Comparison of ENCODE assay signal across 1 cellular context in the genomic region with DNA sequence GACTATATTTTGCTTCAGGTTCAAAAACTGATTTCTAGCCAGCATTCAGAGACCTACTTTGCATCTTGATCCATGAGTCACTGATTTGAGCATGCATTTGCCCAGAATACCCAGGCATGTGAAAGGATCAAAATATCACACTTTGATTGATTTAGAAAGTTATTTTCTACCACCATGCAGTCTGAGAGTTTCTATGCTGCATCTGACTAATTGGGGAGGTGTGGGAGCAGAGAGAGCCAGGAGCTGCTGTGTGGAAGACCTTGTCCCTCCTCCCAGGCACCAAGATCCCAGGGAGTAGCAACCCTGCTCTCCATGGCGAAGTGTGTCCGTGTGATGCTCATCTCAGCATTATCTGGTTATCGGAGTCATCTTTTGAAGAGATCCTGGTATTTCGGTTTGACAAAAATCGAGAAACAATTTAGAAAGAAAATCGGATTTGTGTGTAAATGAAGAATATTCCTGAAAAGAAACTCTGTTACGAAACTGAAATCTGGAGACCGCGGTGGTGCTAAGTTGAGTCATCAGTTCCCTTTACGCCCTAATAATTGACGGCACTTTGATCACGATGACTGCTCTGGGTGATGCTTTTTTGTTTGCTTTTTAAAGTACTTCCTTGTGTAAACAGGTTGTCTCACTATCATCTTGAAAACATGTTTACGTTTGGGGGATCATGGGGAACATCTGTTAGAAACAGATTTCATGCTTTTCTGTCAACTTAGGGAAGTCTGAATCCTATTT.
TF ChIP-seq lines count a peak whose summit lies in the region.

No MANE protein-coding gene starts in this region.

TF ChIP-seq in K562, 482 proteins besides CTCF, POLR2A, EP300 and RAD21 (continued from another document and continues in another):
- TF ChIP-seq, protein P1, sequence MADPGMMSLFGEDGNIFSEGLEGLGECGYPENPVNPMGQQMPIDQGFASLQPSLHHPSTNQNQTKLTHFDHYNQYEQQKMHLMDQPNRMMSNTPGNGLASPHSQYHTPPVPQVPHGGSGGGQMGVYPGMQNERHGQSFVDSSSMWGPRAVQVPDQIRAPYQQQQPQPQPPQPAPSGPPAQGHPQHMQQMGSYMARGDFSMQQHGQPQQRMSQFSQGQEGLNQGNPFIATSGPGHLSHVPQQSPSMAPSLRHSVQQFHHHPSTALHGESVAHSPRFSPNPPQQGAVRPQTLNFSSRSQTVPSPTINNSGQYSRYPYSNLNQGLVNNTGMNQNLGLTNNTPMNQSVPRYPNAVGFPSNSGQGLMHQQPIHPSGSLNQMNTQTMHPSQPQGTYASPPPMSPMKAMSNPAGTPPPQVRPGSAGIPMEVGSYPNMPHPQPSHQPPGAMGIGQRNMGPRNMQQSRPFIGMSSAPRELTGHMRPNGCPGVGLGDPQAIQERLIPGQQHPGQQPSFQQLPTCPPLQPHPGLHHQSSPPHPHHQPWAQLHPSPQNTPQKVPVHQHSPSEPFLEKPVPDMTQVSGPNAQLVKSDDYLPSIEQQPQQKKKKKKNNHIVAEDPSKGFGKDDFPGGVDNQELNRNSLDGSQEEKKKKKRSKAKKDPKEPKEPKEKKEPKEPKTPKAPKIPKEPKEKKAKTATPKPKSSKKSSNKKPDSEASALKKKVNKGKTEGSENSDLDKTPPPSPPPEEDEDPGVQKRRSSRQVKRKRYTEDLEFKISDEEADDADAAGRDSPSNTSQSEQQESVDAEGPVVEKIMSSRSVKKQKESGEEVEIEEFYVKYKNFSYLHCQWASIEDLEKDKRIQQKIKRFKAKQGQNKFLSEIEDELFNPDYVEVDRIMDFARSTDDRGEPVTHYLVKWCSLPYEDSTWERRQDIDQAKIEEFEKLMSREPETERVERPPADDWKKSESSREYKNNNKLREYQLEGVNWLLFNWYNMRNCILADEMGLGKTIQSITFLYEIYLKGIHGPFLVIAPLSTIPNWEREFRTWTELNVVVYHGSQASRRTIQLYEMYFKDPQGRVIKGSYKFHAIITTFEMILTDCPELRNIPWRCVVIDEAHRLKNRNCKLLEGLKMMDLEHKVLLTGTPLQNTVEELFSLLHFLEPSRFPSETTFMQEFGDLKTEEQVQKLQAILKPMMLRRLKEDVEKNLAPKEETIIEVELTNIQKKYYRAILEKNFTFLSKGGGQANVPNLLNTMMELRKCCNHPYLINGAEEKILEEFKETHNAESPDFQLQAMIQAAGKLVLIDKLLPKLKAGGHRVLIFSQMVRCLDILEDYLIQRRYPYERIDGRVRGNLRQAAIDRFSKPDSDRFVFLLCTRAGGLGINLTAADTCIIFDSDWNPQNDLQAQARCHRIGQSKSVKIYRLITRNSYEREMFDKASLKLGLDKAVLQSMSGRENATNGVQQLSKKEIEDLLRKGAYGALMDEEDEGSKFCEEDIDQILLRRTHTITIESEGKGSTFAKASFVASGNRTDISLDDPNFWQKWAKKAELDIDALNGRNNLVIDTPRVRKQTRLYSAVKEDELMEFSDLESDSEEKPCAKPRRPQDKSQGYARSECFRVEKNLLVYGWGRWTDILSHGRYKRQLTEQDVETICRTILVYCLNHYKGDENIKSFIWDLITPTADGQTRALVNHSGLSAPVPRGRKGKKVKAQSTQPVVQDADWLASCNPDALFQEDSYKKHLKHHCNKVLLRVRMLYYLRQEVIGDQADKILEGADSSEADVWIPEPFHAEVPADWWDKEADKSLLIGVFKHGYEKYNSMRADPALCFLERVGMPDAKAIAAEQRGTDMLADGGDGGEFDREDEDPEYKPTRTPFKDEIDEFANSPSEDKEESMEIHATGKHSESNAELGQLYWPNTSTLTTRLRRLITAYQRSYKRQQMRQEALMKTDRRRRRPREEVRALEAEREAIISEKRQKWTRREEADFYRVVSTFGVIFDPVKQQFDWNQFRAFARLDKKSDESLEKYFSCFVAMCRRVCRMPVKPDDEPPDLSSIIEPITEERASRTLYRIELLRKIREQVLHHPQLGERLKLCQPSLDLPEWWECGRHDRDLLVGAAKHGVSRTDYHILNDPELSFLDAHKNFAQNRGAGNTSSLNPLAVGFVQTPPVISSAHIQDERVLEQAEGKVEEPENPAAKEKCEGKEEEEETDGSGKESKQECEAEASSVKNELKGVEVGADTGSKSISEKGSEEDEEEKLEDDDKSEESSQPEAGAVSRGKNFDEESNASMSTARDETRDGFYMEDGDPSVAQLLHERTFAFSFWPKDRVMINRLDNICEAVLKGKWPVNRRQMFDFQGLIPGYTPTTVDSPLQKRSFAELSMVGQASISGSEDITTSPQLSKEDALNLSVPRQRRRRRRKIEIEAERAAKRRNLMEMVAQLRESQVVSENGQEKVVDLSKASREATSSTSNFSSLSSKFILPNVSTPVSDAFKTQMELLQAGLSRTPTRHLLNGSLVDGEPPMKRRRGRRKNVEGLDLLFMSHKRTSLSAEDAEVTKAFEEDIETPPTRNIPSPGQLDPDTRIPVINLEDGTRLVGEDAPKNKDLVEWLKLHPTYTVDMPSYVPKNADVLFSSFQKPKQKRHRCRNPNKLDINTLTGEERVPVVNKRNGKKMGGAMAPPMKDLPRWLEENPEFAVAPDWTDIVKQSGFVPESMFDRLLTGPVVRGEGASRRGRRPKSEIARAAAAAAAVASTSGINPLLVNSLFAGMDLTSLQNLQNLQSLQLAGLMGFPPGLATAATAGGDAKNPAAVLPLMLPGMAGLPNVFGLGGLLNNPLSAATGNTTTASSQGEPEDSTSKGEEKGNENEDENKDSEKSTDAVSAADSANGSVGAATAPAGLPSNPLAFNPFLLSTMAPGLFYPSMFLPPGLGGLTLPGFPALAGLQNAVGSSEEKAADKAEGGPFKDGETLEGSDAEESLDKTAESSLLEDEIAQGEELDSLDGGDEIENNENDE (IDR thresholded peaks at IDR 0.05; ENCODE audit: low read depth, low read length), result no peak
- TF ChIP-seq TAF15 (IDR thresholded peaks at IDR 0.05; ENCODE audit: low read depth, low read length) (no peak), EHMT2 (IDR thresholded peaks at IDR 0.05) (no peak), XRCC4 (IDR thresholded peaks at IDR 0.05; ENCODE audit: extremely low read depth, insufficient read depth, insufficient read length) (no peak), SMC3 (conservative IDR thresholded peaks at IDR 0.05; ENCODE audit: insufficient read depth, low read depth, low read length) (no peak), NR4A1 (CRISPR knock-in tag; IDR thresholded peaks at IDR 0.05) (no peak), NR4A1 (tag; IDR thresholded peaks at IDR 0.05) (no peak), SMARCE1 (IDR thresholded peaks at IDR 0.05) (peak; percentile 86; the same call in 1 of the 2 replicates), NONO (IDR thresholded peaks at IDR 0.05; ENCODE audit: low read depth in 2 of 2, low read length in 1 of 2) (no peak), HMGN3 (IDR thresholded peaks at IDR 0.05; ENCODE audit: borderline replicate concordance, extremely low read depth, insufficient read length, low read depth, low read length) (no peak), NFIC (IDR thresholded peaks at IDR 0.05) (no peak), CBFA2T3 (IDR thresholded peaks at IDR 0.05) (peak; percentile 43; the same call in 1 of the 2 replicates), MTA2 (IDR thresholded peaks at IDR 0.05; ENCODE audit: low read depth) (0 out of 2 replicates have a peak, but pooled peaks have one; percentile 17), XRCC5 (IDR thresholded peaks at IDR 0.05; ENCODE audit: low read depth, low read length) (no peak), FOXA3 (CRISPR knock-in tag; conservative IDR thresholded peaks at IDR 0.05 in 1 of 2, IDR thresholded peaks at IDR 0.05 in 1 of 2) (peak; percentile 70 to 85; a peak in 3 of 4 replicates), FOSL1 (tag; conservative IDR thresholded peaks at IDR 0.05) (peak; percentile 41), ATF3 (IDR thresholded peaks at IDR 0.05) (peak; percentile 57; the same call in 1 of the 2 replicates), ATF3 (CRISPR knock-in tag; conservative IDR thresholded peaks at IDR 0.05) (no peak), ZNF282 (CRISPR knock-in tag; IDR thresholded peaks at IDR 0.05) (no peak), HNRNPUL1 (IDR thresholded peaks at IDR 0.05; ENCODE audit: low read length) (no peak), ARID1B (IDR thresholded peaks at IDR 0.05) (peak; percentile 64), MEIS2 (IDR thresholded peaks at IDR 0.05; ENCODE audit: partially characterized antibody) (peak; percentile 62), ZNF134 (CRISPR knock-in tag; conservative IDR thresholded peaks at IDR 0.05) (no peak), SETDB1 (IDR thresholded peaks at IDR 0.05; ENCODE audit: low read length) (no peak), BCOR (IDR thresholded peaks at IDR 0.05) (no peak), TAL1 (IDR thresholded peaks at IDR 0.05) (peak; percentile 63), POU5F1 (IDR thresholded peaks at IDR 0.05; ENCODE audit: borderline replicate concordance, low read depth, low read length, partially characterized antibody) (no peak), MAFG (tag; conservative IDR thresholded peaks at IDR 0.05) (no peak), JUND (IDR thresholded peaks at IDR 0.05; ENCODE audit: borderline replicate concordance, low read depth, low read length) (0 out of 2 replicates have a peak, but pooled peaks have one; percentile 14), JUND (tag; IDR thresholded peaks at IDR 0.05; ENCODE audit: borderline replicate concordance, low read depth, low read length) (no peak; the same call in 2 of the 3 replicates), ZFP1 (CRISPR knock-in tag; IDR thresholded peaks at IDR 0.05) (no peak), ZBTB33 (CRISPR knock-in tag; IDR thresholded peaks at IDR 0.05) (no peak), SMARCA4 (IDR thresholded peaks at IDR 0.05) (peak; percentile 53; the same call in 1 of the 2 replicates), ZBTB8A (IDR thresholded peaks at IDR 0.05; ENCODE audit: partially characterized antibody) (no peak), CBX1 (IDR thresholded peaks at IDR 0.05; ENCODE audit: low read depth) (no peak)
- TF ChIP-seq, protein P2, sequence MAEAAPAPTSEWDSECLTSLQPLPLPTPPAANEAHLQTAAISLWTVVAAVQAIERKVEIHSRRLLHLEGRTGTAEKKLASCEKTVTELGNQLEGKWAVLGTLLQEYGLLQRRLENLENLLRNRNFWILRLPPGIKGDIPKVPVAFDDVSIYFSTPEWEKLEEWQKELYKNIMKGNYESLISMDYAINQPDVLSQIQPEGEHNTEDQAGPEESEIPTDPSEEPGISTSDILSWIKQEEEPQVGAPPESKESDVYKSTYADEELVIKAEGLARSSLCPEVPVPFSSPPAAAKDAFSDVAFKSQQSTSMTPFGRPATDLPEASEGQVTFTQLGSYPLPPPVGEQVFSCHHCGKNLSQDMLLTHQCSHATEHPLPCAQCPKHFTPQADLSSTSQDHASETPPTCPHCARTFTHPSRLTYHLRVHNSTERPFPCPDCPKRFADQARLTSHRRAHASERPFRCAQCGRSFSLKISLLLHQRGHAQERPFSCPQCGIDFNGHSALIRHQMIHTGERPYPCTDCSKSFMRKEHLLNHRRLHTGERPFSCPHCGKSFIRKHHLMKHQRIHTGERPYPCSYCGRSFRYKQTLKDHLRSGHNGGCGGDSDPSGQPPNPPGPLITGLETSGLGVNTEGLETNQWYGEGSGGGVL (CRISPR knock-in tag; IDR thresholded peaks at IDR 0.05), result no peak
- TF ChIP-seq, protein P3, sequence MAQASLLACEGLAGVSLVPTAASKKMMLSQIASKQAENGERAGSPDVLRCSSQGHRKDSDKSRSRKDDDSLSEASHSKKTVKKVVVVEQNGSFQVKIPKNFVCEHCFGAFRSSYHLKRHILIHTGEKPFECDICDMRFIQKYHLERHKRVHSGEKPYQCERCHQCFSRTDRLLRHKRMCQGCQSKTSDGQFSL (CRISPR knock-in tag; IDR thresholded peaks at IDR 0.05), result no peak
- TF ChIP-seq, protein P3 (tag; IDR thresholded peaks at IDR 0.05), result no peak
- TF ChIP-seq, protein P4, sequence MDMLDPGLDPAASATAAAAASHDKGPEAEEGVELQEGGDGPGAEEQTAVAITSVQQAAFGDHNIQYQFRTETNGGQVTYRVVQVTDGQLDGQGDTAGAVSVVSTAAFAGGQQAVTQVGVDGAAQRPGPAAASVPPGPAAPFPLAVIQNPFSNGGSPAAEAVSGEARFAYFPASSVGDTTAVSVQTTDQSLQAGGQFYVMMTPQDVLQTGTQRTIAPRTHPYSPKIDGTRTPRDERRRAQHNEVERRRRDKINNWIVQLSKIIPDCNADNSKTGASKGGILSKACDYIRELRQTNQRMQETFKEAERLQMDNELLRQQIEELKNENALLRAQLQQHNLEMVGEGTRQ (CRISPR knock-in tag; IDR thresholded peaks at IDR 0.05), result no peak
